In genomic region chr2:120815292-120815691, GRCh38 we compare ENCODE assay signal across 24 cellular contexts.
DNase-seq lines count a peak whose midpoint lies in the region; ATAC-seq, FAIRE-seq and TF ChIP-seq lines count a peak whose summit lies in the region.
"Had no signal": no experiment of that assay in that cellular context is flagged by ENCODE, and none has a peak within 500 bp of the region (broad histone marks: within the 10 kb centered on the region; RNA-seq: fewer than 3 reads in every experiment).

No MANE protein-coding gene starts in this region.

- POLR2A ChIA-PET in K562 (lab: Yijun Ruan, JAX), result interaction anchor here (0.6 kb wide), 1 partner anchor 20 kb away, joined by 4 read pairs; no protein-coding TSS in a partner anchor
- POLR2A ChIA-PET in activated CD4-positive, alpha-beta T cell treated with anti-CD3 and anti-CD28 coated beads, Interleukin-2, amount 10 ng/mL, durations not matched to agents 7 days and 5 days (lab: Charles Lee), result no interaction called here

- no peak overlapping the region for H3K4me2 ChIP-seq in Karpas-422 (ENCODE audit: low read depth, low read length, poor library complexity, severe bottlenecking)
- H3K4me2 ChIP-seq in K562 (ENCODE audit: insufficient read depth, low read length), result no peak overlapping the region
- H3K4me2 ChIP-seq in osteoblast (ENCODE audit: insufficient read depth, low read length), result no peak overlapping the region
- H3K4me2 ChIP-seq: GM23338, KMS-11 had no signal

- 1% methylated on average over 11 of the region's 12 CpGs for WGBS in K562 (ENCODE audit: insufficient coverage, low coverage, missing lambda C conversion rate)

- H3K9ac ChIP-seq in Karpas-422 (ENCODE audit: low read length) (no peak overlapping the region), K562 (ENCODE audit: insufficient read depth in 1 of 2, low read depth in 2 of 2, low read length in 2 of 2) (no peak overlapping the region)
- H3K9ac ChIP-seq: KMS-11 had no signal

- in situ Hi-C loops in K562 (cut with MboI), result no loop called here

- H3K9me3 Mint-ChIP-seq in activated CD4-positive, alpha-beta T cell treated with anti-CD3 and anti-CD28 coated beads, Interleukin-2, amount 10 ng/mL, durations not matched to agents 7 days and 5 days, result no peaks in the 10 kb centered on the region
- H3K9me3 Mint-ChIP-seq: GM23338, H9, HFFc6 had no signal

- intact Hi-C loops in Right ventricle myocardium superior (cut with DNase I), result no loop called here
- intact Hi-C loops in left ventricle myocardium inferior (cut with micrococcal nuclease), result no loop called here
- intact Hi-C loops in K562 (cut with micrococcal nuclease), result no loop called here

- H3K27me3 Mint-ChIP-seq in activated CD4-positive, alpha-beta T cell treated with anti-CD3 and anti-CD28 coated beads, Interleukin-2, amount 10 ng/mL, durations not matched to agents 7 days and 5 days, result no peaks in the 10 kb centered on the region

- no peaks in the 10 kb centered on the region for H3K9me3 ChIP-seq in left ventricle myocardium inferior (replicated peaks)
- H3K9me3 ChIP-seq in Karpas-422 (ENCODE audit: low read length), result no peaks in the 10 kb centered on the region
- no peaks in the 10 kb centered on the region for H3K9me3 ChIP-seq in K562 (replicated peaks; ENCODE audit: control insufficient read depth, insufficient read depth, low read depth, low read length)
- H3K9me3 ChIP-seq in osteoblast (ENCODE audit: low read depth, low read length), result no peaks in the 10 kb centered on the region
- H3K9me3 ChIP-seq in BE2C, result no peaks in the 10 kb centered on the region

- no peak overlapping the region for H2AFZ ChIP-seq in Karpas-422 (ENCODE audit: low read length)
- H2AFZ ChIP-seq in K562 (ENCODE audit: low read depth, low read length), result no peak overlapping the region
- no peak overlapping the region for H2AFZ ChIP-seq in osteoblast (ENCODE audit: low read length)
- H2AFZ ChIP-seq: GM23338 had no signal

- H3K9me1 ChIP-seq in K562 (ENCODE audit: control insufficient read depth, insufficient read depth, low read length), result no peaks in the 10 kb centered on the region

- no peak for ATAC-seq in Right ventricle myocardium superior (ENCODE audit: poor library complexity)
- no peak for ATAC-seq in K562
- ATAC-seq: GM23338 had no signal

- H3K27ac ChIP-seq in left ventricle myocardium inferior (replicated peaks), result no peak overlapping the region
- no peak overlapping the region for H3K27ac ChIP-seq in Karpas-422 (ENCODE audit: low read length)
- no peak overlapping the region for H3K27ac ChIP-seq in K562 (ENCODE audit: extremely low read depth, low read depth, low read length)
- no peak overlapping the region for H3K27ac ChIP-seq in osteoblast (ENCODE audit: low read depth, low read length)
- H3K27ac ChIP-seq: 22Rv1, KMS-11, RWPE1, SK-N-MC had no signal

- H3K79me2 ChIP-seq in Karpas-422 (ENCODE audit: low read length) (no peaks in the 10 kb centered on the region), K562 (ENCODE audit: control insufficient read depth, insufficient read depth, low read length) (no peaks in the 10 kb centered on the region), osteoblast (ENCODE audit: insufficient read depth, low read length) (peaks cover 28% of the 10 kb centered on the region)

- H3K4me3 ChIP-seq in left ventricle myocardium inferior (no peak overlapping the region), Karpas-422 (ENCODE audit: low read length) (no peak overlapping the region), K562 (no peak overlapping the region), osteoblast (ENCODE audit: insufficient read depth, low read length) (no peak overlapping the region), BE2C (ENCODE audit: low read depth, low read length) (no peak overlapping the region)
- H3K4me3 ChIP-seq: GM23338, SK-N-MC had no signal

- no peak overlapping the region for H3K27ac Mint-ChIP-seq in activated CD4-positive, alpha-beta T cell treated with anti-CD3 and anti-CD28 coated beads, Interleukin-2, amount 10 ng/mL, durations not matched to agents 7 days and 5 days
- H3K27ac Mint-ChIP-seq: H9, HFFc6 had no signal

- H4K20me1 ChIP-seq in Karpas-422 (ENCODE audit: insufficient read depth, low read depth, low read length), result no peaks in the 10 kb centered on the region
- peaks cover 8% of the 10 kb centered on the region; the same call in 1 of the 2 replicates for H4K20me1 ChIP-seq in K562 (replicated peaks; ENCODE audit: control insufficient read depth, insufficient read depth, low read length)
- peaks cover 38% of the 10 kb centered on the region for H4K20me1 ChIP-seq in osteoblast (ENCODE audit: insufficient read depth, low read length)

- TF ChIP-seq CTCF in left ventricle myocardium inferior (IDR thresholded peaks at IDR 0.05; ENCODE audit: borderline replicate concordance), result no peak
- no peak for TF ChIP-seq CTCF in K562 (IDR thresholded peaks at IDR 0.05 in 2 of 3, conservative IDR thresholded peaks at IDR 0.05 in 1 of 3; ENCODE audit: insufficient read depth in 2 of 3, low read depth in 1 of 3, low read length in 3 of 3)
- TF ChIP-seq CTCF in osteoblast (IDR thresholded peaks at IDR 0.05; ENCODE audit: extremely low read depth, low read depth, low read length), result no peak
- no peak for TF ChIP-seq CTCF in BE2C (IDR thresholded peaks at IDR 0.05; ENCODE audit: low read depth, low read length)

- FAIRE-seq in K562 (lab: Jason Lieb, UNC), result no peak

- H3K9me2 ChIP-seq in Karpas-422 (replicated peaks; ENCODE audit: insufficient read depth, low read length), result no peaks in the 10 kb centered on the region

- DNase-seq in Right ventricle myocardium superior (peak; percentile 12), left ventricle myocardium inferior (no peak), Karpas-422 (peak; percentile 52), K562 (ENCODE audit: extremely low read depth in 1 of 4, low spot score in 3 of 4) (no peak), osteoblast (ENCODE audit: insufficient read length, low spot score, missing footprints) (peak; percentile 25), NOMO-1 treated with dmso at 0.1 percent for 144 hours (lab: John Stamatoyannopoulos, UW; ENCODE audit: unreplicated experiment) (no peak), BE2C (no peak)
- DNase-seq in activated CD4-positive, alpha-beta T cell treated with anti-CD3 and anti-CD28 coated beads, Interleukin-2, amount 10 ng/mL, durations not matched to agents 7 days and 5 days, result no peak
- DNase-seq: Calu3, DMS79 treated with DMSO at 0.1 percent for 48 hours, H9, HFFc6, NCI-H1092 treated with DMSO at 0.1 percent for 48 hours, NCI-H1436 treated with DMSO at 0.1 percent for 48 hours, NCI-H1930, NCI-H2107, NCI-H524, NCI-H748 treated with DMSO at 0.1 percent for 48 hours, SIG-M5 had no signal

- H3K4me3 Mint-ChIP-seq in activated CD4-positive, alpha-beta T cell treated with anti-CD3 and anti-CD28 coated beads, Interleukin-2, amount 10 ng/mL, durations not matched to agents 7 days and 5 days, result no peak overlapping the region
- H3K4me3 Mint-ChIP-seq: GM23338, H9, HFFc6 had no signal

- H3K27me3 ChIP-seq in left ventricle myocardium inferior (ENCODE audit: low read depth) (peaks cover 32% of the 10 kb centered on the region), Karpas-422 (ENCODE audit: low read length) (no peaks in the 10 kb centered on the region), K562 (ENCODE audit: control insufficient read depth in 2 of 2, insufficient read depth in 2 of 2, low read length in 2 of 2) (peaks cover 17 to 74% of the 10 kb centered on the region in 2 experiments), osteoblast (ENCODE audit: insufficient read depth, low read length) (no peaks in the 10 kb centered on the region), BE2C (no peaks in the 10 kb centered on the region)

- H3K36me3 ChIP-seq in left ventricle myocardium inferior (no peaks in the 10 kb centered on the region), Karpas-422 (ENCODE audit: insufficient read depth, low read length) (no peaks in the 10 kb centered on the region), K562 (ENCODE audit: control insufficient read depth, insufficient read depth, low read length) (no peaks in the 10 kb centered on the region), osteoblast (ENCODE audit: insufficient read depth, low read length) (peaks cover 13% of the 10 kb centered on the region), BE2C (no peaks in the 10 kb centered on the region)

- no peaks in the 10 kb centered on the region for H3K36me3 Mint-ChIP-seq in activated CD4-positive, alpha-beta T cell treated with anti-CD3 and anti-CD28 coated beads, Interleukin-2, amount 10 ng/mL, durations not matched to agents 7 days and 5 days (ENCODE audit: low read depth)

- H3K4me1 Mint-ChIP-seq in activated CD4-positive, alpha-beta T cell treated with anti-CD3 and anti-CD28 coated beads, Interleukin-2, amount 10 ng/mL, durations not matched to agents 7 days and 5 days, result no peaks in the 10 kb centered on the region

- no TSS peak for BruUV-seq in K562 (replicated peaks; lab: Mats Ljungman, UMichigan)

- no peaks in the 10 kb centered on the region for H3K4me1 ChIP-seq in left ventricle myocardium inferior
- no peaks in the 10 kb centered on the region for H3K4me1 ChIP-seq in Karpas-422 (ENCODE audit: low read length)
- H3K4me1 ChIP-seq in K562 (replicated peaks in 1 of 2; ENCODE audit: control insufficient read depth in 2 of 2, insufficient read depth in 2 of 2, low read length in 2 of 2), result 0 out of 5 replicates have a peak, but pooled peaks cover 0 to 1% of the 10 kb centered on the region in 2 experiments
- H3K4me1 ChIP-seq in osteoblast (ENCODE audit: insufficient read depth, low read length), result peaks cover 25% of the 10 kb centered on the region
- peaks cover 5% of the 10 kb centered on the region for H3K4me1 ChIP-seq in BE2C

- no peak for TF ChIP-seq EP300 in K562 (IDR thresholded peaks at IDR 0.05; ENCODE audit: low read length)

- CTCF ChIA-PET in K562 (lab: Yijun Ruan, JAX; ENCODE audit: low intra/inter-chr PET ratio), result no interaction called here
- CTCF ChIA-PET in activated CD4-positive, alpha-beta T cell treated with anti-CD3 and anti-CD28 coated beads, Interleukin-2, amount 10 ng/mL, durations not matched to agents 7 days and 5 days (lab: Charles Lee), result no interaction called here

- TF ChIP-seq POLR2A in K562 (conservative IDR thresholded peaks at IDR 0.05), result no peak

- no peak for TF ChIP-seq RAD21 in K562 (CRISPR knock-in tag; conservative IDR thresholded peaks at IDR 0.05 in 1 of 2, IDR thresholded peaks at IDR 0.05 in 1 of 2)

TF ChIP-seq in K562, 482 proteins besides CTCF, POLR2A, EP300 and RAD21 (continues in another document):
- TF ChIP-seq CBFA2T2 (conservative IDR thresholded peaks at IDR 0.05), result no peak
- TF ChIP-seq ZSCAN32 (CRISPR knock-in tag; IDR thresholded peaks at IDR 0.05), result no peak
- TF ChIP-seq ZNF133 (CRISPR knock-in tag; IDR thresholded peaks at IDR 0.05), result no peak
- TF ChIP-seq ATF3 (IDR thresholded peaks at IDR 0.05), result no peak
- no peak for TF ChIP-seq ATF3 (CRISPR knock-in tag; conservative IDR thresholded peaks at IDR 0.05)
- TF ChIP-seq ZNF57 (CRISPR knock-in tag; IDR thresholded peaks at IDR 0.05), result no peak

Comparison
In these comparisons a context has a peak if more than half of its experiments do, and no peak if none do; other contexts are left out.
1. DNase-seq: peak in Right ventricle myocardium superior (single experiment), Karpas-422 (single experiment) and osteoblast (single experiment); none in left ventricle myocardium inferior (single experiment), K562 (0 of 4), NOMO-1 treated with dmso at 0.1 percent for 144 hours (single experiment), activated CD4-positive, alpha-beta T cell treated with anti-CD3 and anti-CD28 coated beads, Interleukin-2, amount 10 ng/mL, durations not matched to agents 7 days and 5 days (single experiment) and BE2C (single experiment).